1 cellular context compared by ENCODE assay signal in the genomic region with DNA sequence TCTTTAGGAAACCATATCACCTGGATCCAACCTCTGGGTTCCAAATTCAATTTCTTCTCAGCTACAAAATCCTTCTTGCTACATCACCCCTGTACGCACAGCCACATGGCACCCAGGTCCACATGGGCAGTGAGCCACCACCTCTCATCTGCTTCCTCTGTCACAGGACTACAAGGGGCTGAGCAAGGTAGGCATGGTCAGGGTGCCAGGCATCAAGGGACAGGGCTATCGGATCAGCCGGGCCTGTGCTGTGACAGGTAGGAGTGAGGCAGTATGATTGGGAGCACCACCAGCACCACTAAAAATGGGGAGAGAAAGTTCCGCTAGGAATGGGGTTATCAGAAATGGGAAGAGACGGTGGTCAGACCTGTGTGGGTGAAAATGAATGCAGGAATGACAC.
TF ChIP-seq lines count a peak whose summit lies in the region.

No MANE protein-coding gene starts in this region.

TF ChIP-seq in IMR-90, 13 proteins besides CTCF, POLR2A, EP300 and RAD21:
- TF ChIP-seq CEBPB (IDR thresholded peaks at IDR 0.05; ENCODE audit: low read depth, low read length) (no peak), MAFK (IDR thresholded peaks at IDR 0.05; ENCODE audit: low read depth, low read length) (no peak), BHLHE40 (IDR thresholded peaks at IDR 0.05; ENCODE audit: low read depth, low read length) (no peak), FOS (IDR thresholded peaks at IDR 0.05; ENCODE audit: low read depth, low read length) (no peak), RFX5 (IDR thresholded peaks at IDR 0.05; ENCODE audit: low read depth, low read length) (no peak), NFE2L2 (IDR thresholded peaks at IDR 0.05; ENCODE audit: low read depth, low read length) (no peak), MXI1 (IDR thresholded peaks at IDR 0.05; ENCODE audit: borderline replicate concordance, low read depth, low read length) (no peak), CHD1 (IDR thresholded peaks at IDR 0.05; ENCODE audit: low read depth, low read length) (no peak), SMC3 (IDR thresholded peaks at IDR 0.05; ENCODE audit: low read depth, low read length) (no peak), MAZ (IDR thresholded peaks at IDR 0.05; ENCODE audit: borderline replicate concordance, low read depth, low read length) (no peak), RCOR1 (IDR thresholded peaks at IDR 0.05; ENCODE audit: insufficient replicate concordance, low read length) (no peak)
- TF ChIP-seq, protein P1, sequence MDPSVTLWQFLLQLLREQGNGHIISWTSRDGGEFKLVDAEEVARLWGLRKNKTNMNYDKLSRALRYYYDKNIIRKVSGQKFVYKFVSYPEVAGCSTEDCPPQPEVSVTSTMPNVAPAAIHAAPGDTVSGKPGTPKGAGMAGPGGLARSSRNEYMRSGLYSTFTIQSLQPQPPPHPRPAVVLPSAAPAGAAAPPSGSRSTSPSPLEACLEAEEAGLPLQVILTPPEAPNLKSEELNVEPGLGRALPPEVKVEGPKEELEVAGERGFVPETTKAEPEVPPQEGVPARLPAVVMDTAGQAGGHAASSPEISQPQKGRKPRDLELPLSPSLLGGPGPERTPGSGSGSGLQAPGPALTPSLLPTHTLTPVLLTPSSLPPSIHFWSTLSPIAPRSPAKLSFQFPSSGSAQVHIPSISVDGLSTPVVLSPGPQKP (IDR thresholded peaks at IDR 0.05; ENCODE audit: borderline replicate concordance, low read depth, low read length) = no peak
- TF ChIP-seq, protein P2, sequence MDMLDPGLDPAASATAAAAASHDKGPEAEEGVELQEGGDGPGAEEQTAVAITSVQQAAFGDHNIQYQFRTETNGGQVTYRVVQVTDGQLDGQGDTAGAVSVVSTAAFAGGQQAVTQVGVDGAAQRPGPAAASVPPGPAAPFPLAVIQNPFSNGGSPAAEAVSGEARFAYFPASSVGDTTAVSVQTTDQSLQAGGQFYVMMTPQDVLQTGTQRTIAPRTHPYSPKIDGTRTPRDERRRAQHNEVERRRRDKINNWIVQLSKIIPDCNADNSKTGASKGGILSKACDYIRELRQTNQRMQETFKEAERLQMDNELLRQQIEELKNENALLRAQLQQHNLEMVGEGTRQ (IDR thresholded peaks at IDR 0.05; ENCODE audit: low read depth, low read length) = no peak
